ENCODE assay signal across 20 cellular contexts in the genomic region with DNA sequence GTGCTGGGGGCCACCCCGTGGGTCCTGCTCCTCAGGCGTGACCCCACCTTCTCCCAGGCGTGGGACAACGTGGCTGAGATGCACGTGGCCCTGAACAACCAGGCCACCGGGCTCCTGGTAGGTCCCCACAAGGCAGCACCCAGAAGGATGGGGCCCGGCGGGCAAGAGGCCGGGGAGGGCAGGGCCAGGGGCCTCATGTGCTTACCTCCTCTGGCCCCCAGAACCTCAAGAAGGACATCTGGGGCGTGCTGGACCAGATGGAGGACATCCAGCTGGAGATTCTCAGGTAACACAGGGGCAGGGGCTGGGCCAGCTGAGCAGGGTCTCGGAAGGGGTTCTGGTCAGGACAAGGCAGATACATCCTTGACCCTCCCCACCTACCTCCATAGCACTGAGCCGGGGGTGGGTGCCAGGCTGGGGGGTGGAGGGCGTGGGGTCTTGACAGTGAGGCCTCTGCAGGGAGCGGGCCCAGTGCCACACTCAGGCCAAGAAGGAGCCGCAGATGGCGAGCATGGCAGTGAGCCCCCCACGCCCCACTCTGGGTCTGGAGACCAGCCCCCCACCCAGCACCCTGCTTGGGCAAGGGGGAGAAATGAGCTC.
DNase-seq lines count a peak whose midpoint lies in the region; FAIRE-seq and TF ChIP-seq lines count a peak whose summit lies in the region.
"Had no signal": no experiment of that assay in that cellular context is flagged by ENCODE, and none has a peak within 500 bp of the region (broad histone marks: within the 10 kb centered on the region; RNA-seq: fewer than 3 reads in every experiment).

No MANE protein-coding gene starts in this region.

- H3K4me3 Mint-ChIP-seq in activated naive CD4-positive, alpha-beta T cell treated with anti-CD3 and anti-CD28 coated beads, Interleukin-2, amount 10 ng/mL, durations not matched to agents 7 days and 5 days: no peak overlapping the region
- H3K4me3 Mint-ChIP-seq in chondrocyte (ENCODE audit: unreplicated experiment): no peak overlapping the region
- H3K4me3 Mint-ChIP-seq: CD4-positive, CD25-positive, alpha-beta regulatory T cell; HFFc6 had no signal

- peak; percentile 59 for FAIRE-seq in urothelium cell line (lab: Jason Lieb, UNC)
- FAIRE-seq: A204.1, H1, HepG2 had no signal

- no peaks in the 10 kb centered on the region for H3K36me3 Mint-ChIP-seq in activated naive CD4-positive, alpha-beta T cell treated with anti-CD3 and anti-CD28 coated beads, Interleukin-2, amount 10 ng/mL, durations not matched to agents 7 days and 5 days
- no peaks in the 10 kb centered on the region for H3K36me3 Mint-ChIP-seq in chondrocyte (ENCODE audit: low read depth)
- H3K36me3 Mint-ChIP-seq: CD4-positive, CD25-positive, alpha-beta regulatory T cell had no signal

- H3K4me3 ChIP-seq in osteoblast (ENCODE audit: insufficient read depth, low read length): no peak overlapping the region
- no peak overlapping the region for H3K4me3 ChIP-seq in OCI-LY7 (ENCODE audit: low read depth, low read length, poor library complexity, severe bottlenecking)

- H3K9me3 ChIP-seq in osteoblast (ENCODE audit: low read depth, low read length) (no peaks in the 10 kb centered on the region), OCI-LY7 (ENCODE audit: low read length) (no peaks in the 10 kb centered on the region)
- H3K9me3 ChIP-seq: Caco-2 had no signal

- H3K27ac Mint-ChIP-seq in activated naive CD4-positive, alpha-beta T cell treated with anti-CD3 and anti-CD28 coated beads, Interleukin-2, amount 10 ng/mL, durations not matched to agents 7 days and 5 days: no peak overlapping the region
- H3K27ac Mint-ChIP-seq in chondrocyte (ENCODE audit: unreplicated experiment): no peak overlapping the region
- H3K27ac Mint-ChIP-seq: CD4-positive, CD25-positive, alpha-beta regulatory T cell; HFFc6 had no signal

- TF ChIP-seq CTCF in chondrocyte (IDR thresholded peaks at IDR 0.05): no peak
- no peak for TF ChIP-seq CTCF in osteoblast (IDR thresholded peaks at IDR 0.05; ENCODE audit: extremely low read depth, low read depth, low read length)
- no peak for TF ChIP-seq CTCF in OCI-LY7 (conservative IDR thresholded peaks at IDR 0.05; ENCODE audit: low read length)

- H4K20me1 ChIP-seq in osteoblast (ENCODE audit: insufficient read depth, low read length) (no peaks in the 10 kb centered on the region), OCI-LY7 (ENCODE audit: insufficient read depth, low read length) (no peaks in the 10 kb centered on the region)

- DNase-seq in activated naive CD4-positive, alpha-beta T cell treated with anti-CD3 and anti-CD28 coated beads, Interleukin-2, amount 10 ng/mL, durations not matched to agents 7 days and 5 days: peak; percentile 17
- DNase-seq in activated naive CD4-positive, alpha-beta T cell (lab: John Stamatoyannopoulos, UW): no peak
- DNase-seq in chondrocyte (ENCODE audit: low spot score) (peak; percentile 84), osteoblast (ENCODE audit: insufficient read length, low spot score, missing footprints) (peak; percentile 77), urothelium cell line (ENCODE audit: low spot score) (no peak), OCI-LY7 (ENCODE audit: low spot score) (no peak), nucleus accumbens (lab: John Stamatoyannopoulos, UW) (no peak), DMS153 (lab: John Stamatoyannopoulos, UW) (no peak)
- DNase-seq: Caco-2; CD4-positive, CD25-positive, alpha-beta regulatory T cell; DMS53; HFFc6; KG1; NCI-H1092; NCI-H146; NCI-H2081; NCI-H510A had no signal

- H3K36me3 ChIP-seq in osteoblast (ENCODE audit: insufficient read depth, low read length) (no peaks in the 10 kb centered on the region), OCI-LY7 (ENCODE audit: insufficient read depth, low read length) (no peaks in the 10 kb centered on the region)

- no peaks in the 10 kb centered on the region for H3K9me2 ChIP-seq in OCI-LY7 (ENCODE audit: insufficient read depth, low read length)

- no peaks in the 10 kb centered on the region for H3K9me3 Mint-ChIP-seq in activated naive CD4-positive, alpha-beta T cell treated with anti-CD3 and anti-CD28 coated beads, Interleukin-2, amount 10 ng/mL, durations not matched to agents 7 days and 5 days
- no peaks in the 10 kb centered on the region for H3K9me3 Mint-ChIP-seq in chondrocyte (ENCODE audit: low read depth)
- H3K9me3 Mint-ChIP-seq: CD4-positive, CD25-positive, alpha-beta regulatory T cell; HFFc6 had no signal

- no TSS peak for BruUV-seq in OCI-LY7 (replicated peaks; lab: Mats Ljungman, UMichigan)

- no peaks in the 10 kb centered on the region for H3K4me1 Mint-ChIP-seq in activated naive CD4-positive, alpha-beta T cell treated with anti-CD3 and anti-CD28 coated beads, Interleukin-2, amount 10 ng/mL, durations not matched to agents 7 days and 5 days
- no peaks in the 10 kb centered on the region for H3K4me1 Mint-ChIP-seq in chondrocyte (ENCODE audit: low read depth)
- H3K4me1 Mint-ChIP-seq: CD4-positive, CD25-positive, alpha-beta regulatory T cell had no signal

- H2AFZ ChIP-seq in osteoblast (ENCODE audit: low read length) (no peak overlapping the region), OCI-LY7 (ENCODE audit: low read length) (no peak overlapping the region)

- H3K27me3 Mint-ChIP-seq in activated naive CD4-positive, alpha-beta T cell treated with anti-CD3 and anti-CD28 coated beads, Interleukin-2, amount 10 ng/mL, durations not matched to agents 7 days and 5 days: no peaks in the 10 kb centered on the region
- H3K27me3 Mint-ChIP-seq in chondrocyte (ENCODE audit: low read depth): no peaks in the 10 kb centered on the region
- H3K27me3 Mint-ChIP-seq: CD4-positive, CD25-positive, alpha-beta regulatory T cell had no signal

- intact Hi-C loops in OCI-LY7 (cut with micrococcal nuclease; ENCODE audit: unreplicated experiment): no loop called here

- H3K79me2 ChIP-seq in osteoblast (ENCODE audit: insufficient read depth, low read length) (no peaks in the 10 kb centered on the region), OCI-LY7 (ENCODE audit: insufficient read depth, low read depth, low read length) (no peaks in the 10 kb centered on the region)

- H3K27me3 ChIP-seq in osteoblast (ENCODE audit: insufficient read depth, low read length): no peaks in the 10 kb centered on the region

- H3K4me1 ChIP-seq in osteoblast (ENCODE audit: insufficient read depth, low read length): no peaks in the 10 kb centered on the region
- H3K4me1 ChIP-seq in OCI-LY7 (ENCODE audit: insufficient read depth, low read length, poor library complexity, severe bottlenecking): no peaks in the 10 kb centered on the region
- H3K4me1 ChIP-seq: Caco-2 had no signal

- H3K4me2 ChIP-seq in osteoblast (ENCODE audit: insufficient read depth, low read length) (no peak overlapping the region), OCI-LY7 (ENCODE audit: low read length) (no peak overlapping the region)

- POLR2A ChIA-PET in OCI-LY7 (lab: Charles Lee): no interaction called here

- CTCF ChIA-PET in activated naive CD4-positive, alpha-beta T cell treated with anti-CD3 and anti-CD28 coated beads, Interleukin-2, amount 10 ng/mL, durations not matched to agents 7 days and 5 days (lab: Charles Lee): no interaction called here
- CTCF ChIA-PET in OCI-LY7 (lab: Charles Lee; ENCODE audit: unreplicated experiment): no interaction called here

- H3K27ac ChIP-seq in osteoblast (ENCODE audit: low read depth, low read length): no peak overlapping the region
- H3K27ac ChIP-seq in OCI-LY7 (ENCODE audit: low read depth, low read length, poor library complexity, severe bottlenecking): no peak overlapping the region

Comparison
In these comparisons a context has a peak if more than half of its experiments do, and no peak if none do; other contexts are left out.
1. DNase-seq: peak in activated naive CD4-positive, alpha-beta T cell treated with anti-CD3 and anti-CD28 coated beads, Interleukin-2, amount 10 ng/mL, durations not matched to agents 7 days and 5 days (single experiment), chondrocyte (single experiment) and osteoblast (single experiment); none in activated naive CD4-positive, alpha-beta T cell (0 of 4), urothelium cell line (single experiment), OCI-LY7 (single experiment), nucleus accumbens (0 of 56) and DMS153 (single experiment).